ENCODE assay signal across 18 cellular contexts in genomic region chr4:2866160-2866861, GRCh38. TPM values are rescaled to one million over a fixed set of nuclear protein-coding genes. Genes with fewer than 3 reads are reported as not detected.
DNase-seq lines count a peak whose midpoint lies in the region; ATAC-seq and TF ChIP-seq lines count a peak whose summit lies in the region.
"Had no signal": no experiment of that assay in that cellular context is flagged by ENCODE, and none has a peak within 500 bp of the region (broad histone marks: within the 10 kb centered on the region; RNA-seq: fewer than 3 reads in every experiment).

No MANE protein-coding gene starts in this region.

- H3K36me3 Mint-ChIP-seq in HFFc6 (ENCODE audit: low read depth), result peaks cover 19% of the 10 kb centered on the region; the same call in 1 of the 2 replicates
- H3K36me3 Mint-ChIP-seq in activated naive CD4-positive, alpha-beta T cell treated with anti-CD3 and anti-CD28 coated beads, Interleukin-2, amount 50 U/mL, for 72 hours, result no peaks in the 10 kb centered on the region

- H3K27ac Mint-ChIP-seq in HFFc6, result peak overlapping the region; percentile 76; the same call in 1 of the 2 replicates
- no peak overlapping the region for H3K27ac Mint-ChIP-seq in activated naive CD4-positive, alpha-beta T cell treated with anti-CD3 and anti-CD28 coated beads, Interleukin-2, amount 50 U/mL, for 72 hours
- H3K27ac Mint-ChIP-seq: activated naive CD8-positive, alpha-beta T cell treated with anti-CD3 and anti-CD28 coated beads, Interleukin-2, amount 50 U/mL, for 24 hours; activated T-helper 1 cell treated with anti-CD3 and anti-CD28 coated beads, Interleukin-12 subunit alpha, Interleukin-12 subunit beta, Interleukin-2, Interleukin-4 antibody, amounts not matched to agents 30 ng/mL and 10 ng/mL and 1 ng/mL, durations not matched to agents 14 hours and 24 hours and 36 hours had no signal

- DNase-seq in HFFc6, result no peak
- no peak for DNase-seq in dorsolateral prefrontal cortex
- no peak for DNase-seq in lung (ENCODE audit: low spot score)
- no peak for DNase-seq in smooth muscle cell (lab: John Stamatoyannopoulos, UW; ENCODE audit: unreplicated experiment)
- no peak for DNase-seq in activated naive CD4-positive, alpha-beta T cell treated with anti-CD3 and anti-CD28 coated beads, Interleukin-2, amount 50 U/mL, for 72 hours (ENCODE audit: low spot score in 2 of 2)
- DNase-seq: activated CD8-positive, alpha-beta memory T cell treated with anti-CD3 and anti-CD28 coated beads for 24 hours; activated naive CD8-positive, alpha-beta T cell treated with anti-CD3 and anti-CD28 coated beads, Interleukin-2, amount 50 U/mL, for 24 hours; BE2C; central memory CD4-positive, alpha-beta T cell; naive thymus-derived CD8-positive, alpha-beta T cell; NCI-H2029 treated with DMSO at 0.1 percent for 48 hours; NCI-H510A; SHP77; T-helper 1 cell had no signal

- H3K27me3 ChIP-seq in dorsolateral prefrontal cortex (no peaks in the 10 kb centered on the region), lung (ENCODE audit: control insufficient read depth, insufficient read depth) (no peaks in the 10 kb centered on the region), smooth muscle cell (ENCODE audit: low read depth) (no peaks in the 10 kb centered on the region)
- H3K27me3 ChIP-seq: BE2C had no signal

- no peak overlapping the region for H2AFZ ChIP-seq in smooth muscle cell (ENCODE audit: low read depth)

- H4K20me1 ChIP-seq in smooth muscle cell (ENCODE audit: low read depth), result peaks cover 100% of the 10 kb centered on the region

- H3K9me3 ChIP-seq in lung (ENCODE audit: control insufficient read depth in 2 of 2, insufficient read depth in 1 of 2, low read length in 1 of 2), result no peaks in the 10 kb centered on the region
- no peaks in the 10 kb centered on the region for H3K9me3 ChIP-seq in smooth muscle cell (replicated peaks; ENCODE audit: low read depth)
- H3K9me3 ChIP-seq: BE2C had no signal

- H3K4me3 ChIP-seq in dorsolateral prefrontal cortex (peak overlapping the region in 1 of 59 donors; percentile 4), lung (no peak overlapping the region), smooth muscle cell (no peak overlapping the region)
- H3K4me3 ChIP-seq: K562 had no signal

- H3K36me3 ChIP-seq in lung (ENCODE audit: control insufficient read depth in 2 of 2, insufficient read depth in 2 of 2, low read length in 2 of 2) (no peaks in the 10 kb centered on the region), smooth muscle cell (ENCODE audit: low read depth) (no peaks in the 10 kb centered on the region)
- H3K36me3 ChIP-seq: BE2C had no signal

- no peaks in the 10 kb centered on the region for H3K9me3 Mint-ChIP-seq in HFFc6
- H3K9me3 Mint-ChIP-seq in activated naive CD4-positive, alpha-beta T cell treated with anti-CD3 and anti-CD28 coated beads, Interleukin-2, amount 50 U/mL, for 72 hours, result no peaks in the 10 kb centered on the region
- H3K9me3 Mint-ChIP-seq: activated naive CD8-positive, alpha-beta T cell treated with anti-CD3 and anti-CD28 coated beads, Interleukin-2, amount 50 U/mL, for 24 hours; activated T-helper 1 cell treated with anti-CD3 and anti-CD28 coated beads, Interleukin-12 subunit alpha, Interleukin-12 subunit beta, Interleukin-2, Interleukin-4 antibody, amounts not matched to agents 30 ng/mL and 10 ng/mL and 1 ng/mL, durations not matched to agents 14 hours and 24 hours and 36 hours; naive thymus-derived CD8-positive, alpha-beta T cell had no signal

- no peak overlapping the region for H3K9ac ChIP-seq in smooth muscle cell (ENCODE audit: low read depth)

- H3K79me2 ChIP-seq in smooth muscle cell (ENCODE audit: low read depth), result peaks cover 96% of the 10 kb centered on the region

- H3F3A ChIP-seq in smooth muscle cell (ENCODE audit: low read depth), result peaks cover 8% of the 10 kb centered on the region

- peaks cover 84% of the 10 kb centered on the region for H3K4me1 Mint-ChIP-seq in HFFc6 (ENCODE audit: low read depth)

- peaks cover 31 to 66% of the 10 kb centered on the region in 2 donors for H3K4me1 ChIP-seq in lung (ENCODE audit: control insufficient read depth in 2 of 2, insufficient read depth in 2 of 2, low read length in 2 of 2)
- H3K4me1 ChIP-seq in smooth muscle cell (ENCODE audit: low read depth), result peaks cover 54% of the 10 kb centered on the region

- peak overlapping the region in 52 of 59 donors; percentile 9 to 95 (median 85) for H3K27ac ChIP-seq in dorsolateral prefrontal cortex
- peak overlapping the region; percentile 47 to 70 for H3K27ac ChIP-seq in lung (ENCODE audit: low read depth in 1 of 2, low read length in 1 of 2)
- peak overlapping the region; percentile 54 for H3K27ac ChIP-seq in smooth muscle cell (ENCODE audit: low read depth)

- TF ChIP-seq CTCF in HFFc6 (IDR thresholded peaks at IDR 0.05), result no peak
- TF ChIP-seq CTCF in dorsolateral prefrontal cortex (IDR thresholded peaks at IDR 0.05 in 54 of 56, conservative IDR thresholded peaks at IDR 0.05 in 2 of 56; ENCODE audit: low read depth in 1 of 56, partially characterized antibody in 56 of 56), result no peak
- TF ChIP-seq CTCF in lung (IDR thresholded peaks at IDR 0.05; ENCODE audit: control extremely low read depth, extremely low read depth), result no peak
- TF ChIP-seq CTCF in smooth muscle cell (IDR thresholded peaks at IDR 0.05; ENCODE audit: borderline replicate concordance, insufficient read depth, poor library complexity, severe bottlenecking), result no peak

- H3K4me3 Mint-ChIP-seq in HFFc6, result no peak overlapping the region
- H3K4me3 Mint-ChIP-seq: activated naive CD8-positive, alpha-beta T cell treated with anti-CD3 and anti-CD28 coated beads, Interleukin-2, amount 50 U/mL, for 24 hours; activated T-helper 1 cell treated with anti-CD3 and anti-CD28 coated beads, Interleukin-12 subunit alpha, Interleukin-12 subunit beta, Interleukin-2, Interleukin-4 antibody, amounts not matched to agents 30 ng/mL and 10 ng/mL and 1 ng/mL, durations not matched to agents 14 hours and 24 hours and 36 hours had no signal

- WGBS in lung, 2 donors, result 64 to 77% methylated on average over 10 of the region's 10 CpGs
- 86% methylated on average over 10 of the region's 10 CpGs for WGBS in smooth muscle cell (ENCODE audit: low lambda C conversion rate)

- no peaks in the 10 kb centered on the region; the same call in none of the 2 replicates for H3K27me3 Mint-ChIP-seq in HFFc6 (ENCODE audit: insufficient read depth)
- H3K27me3 Mint-ChIP-seq: activated naive CD8-positive, alpha-beta T cell treated with anti-CD3 and anti-CD28 coated beads, Interleukin-2, amount 50 U/mL, for 24 hours; naive thymus-derived CD8-positive, alpha-beta T cell had no signal

- H3K4me2 ChIP-seq in smooth muscle cell, result peak overlapping the region; percentile 20

- ATAC-seq in lung (ENCODE audit: insufficient read depth, low FRiP score), result no peak
- no peak for ATAC-seq in HG02852 (IDR thresholded peaks at IDR 0.05; ENCODE audit: unreplicated experiment)
- ATAC-seq in activated naive CD4-positive, alpha-beta T cell treated with anti-CD3 and anti-CD28 coated beads, Interleukin-2, amount 50 U/mL, for 72 hours, result no peak
- ATAC-seq in HG03175 (IDR thresholded peaks at IDR 0.05; ENCODE audit: unreplicated experiment), result no peak
- ATAC-seq: K562; naive thymus-derived CD8-positive, alpha-beta T cell had no signal

- intact Hi-C loops in dorsolateral prefrontal cortex (cut with DNase I), result no loop called here

RNA-seq across cellular contexts. Expression of gene ADD1, which starts 22.7 kb away (rescaled TPM):
- total RNA-seq in HFFc6 (2021; fragmentation: NEBNext Ultra II Directional; extraction: Animal tissue kit (Norgen Biotek cat#: 25700)), result 100 to 1,000 TPM; 276 to 332 (median 321) TPM
- 100 to 1,000 TPM; 448 to 781 (median 536) TPM for total RNA-seq in dorsolateral prefrontal cortex
- total RNA-seq in lung, result 100 to 1,000 TPM; 300 to 400 TPM
- 100 to 1,000 TPM; 127 to 237 TPM for polyA plus RNA-seq in lung
- total RNA-seq in smooth muscle cell, result 109 and 125 TPM in 2 replicates
- polyA plus RNA-seq in smooth muscle cell, result 175 and 200 TPM in 2 replicates
- total RNA-seq in activated naive CD4-positive, alpha-beta T cell treated with anti-CD3 and anti-CD28 coated beads, Interleukin-2, amount 50 U/mL, for 72 hours, result 100 to 1,000 TPM; 216 to 239 TPM
